Comparison of ENCODE assay signal across 39 cellular contexts in the genomic region with DNA sequence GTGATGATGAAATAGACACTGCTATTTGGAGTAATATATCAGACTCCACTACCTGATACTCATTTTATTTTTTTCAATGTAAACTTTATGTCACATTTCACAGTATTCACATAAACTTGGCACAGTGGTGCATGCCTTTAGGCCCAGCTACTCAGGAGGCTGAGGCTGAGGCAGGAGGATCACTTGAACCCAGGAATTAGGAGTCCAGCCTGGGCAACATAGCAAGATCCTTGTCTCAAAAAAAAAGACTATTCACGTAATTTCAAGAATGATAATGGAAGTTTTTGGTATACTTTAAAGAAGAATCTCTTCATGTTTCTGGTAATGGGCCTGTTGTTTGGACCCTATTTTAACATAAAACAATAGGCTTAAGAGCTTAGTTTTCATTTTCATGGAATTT.
"Had no signal": no experiment of that assay in that cellular context is flagged by ENCODE, and none has a peak within 500 bp of the region (broad histone marks: within the 10 kb centered on the region; RNA-seq: fewer than 3 reads in every experiment).

No MANE protein-coding gene starts in this region.

- H3K27me3 ChIP-seq: adrenal gland, ascending aorta, body of pancreas, brain microvascular endothelial cell, breast epithelium, cardiac muscle cell had no signal

- H3K27ac ChIP-seq: adrenal gland, ascending aorta, body of pancreas, brain microvascular endothelial cell, breast epithelium, cardiac muscle cell had no signal

- H3K4me3 Mint-ChIP-seq: activated naive CD4-positive, alpha-beta T cell treated with anti-CD3 and anti-CD28 coated beads for 36 hours; activated naive CD4-positive, alpha-beta T cell treated with anti-CD3 and anti-CD28 coated beads, Interleukin-2, amount 10 ng/mL, durations not matched to agents 7 days and 5 days; activated naive CD4-positive, alpha-beta T cell treated with anti-CD3 and anti-CD28 coated beads, Interleukin-2, amount 50 U/mL, for 24 hours; activated naive CD8-positive, alpha-beta T cell; activated naive CD8-positive, alpha-beta T cell treated with anti-CD3 and anti-CD28 coated beads for 36 hours; activated naive CD8-positive, alpha-beta T cell treated with anti-CD3 and anti-CD28 coated beads, Interleukin-2, amount 10 ng/mL, durations not matched to agents 7 days and 5 days; activated naive CD8-positive, alpha-beta T cell treated with anti-CD3 and anti-CD28 coated beads, Interleukin-2, amount 50 U/mL, for 24 hours; activated T-cell treated with anti-CD3 and anti-CD28 coated beads, Interleukin-2, amount 50 U/mL, for 24 hours; activated T-cell treated with anti-CD3 and anti-CD28 coated beads, Interleukin-2, amount 50 U/mL, for 4 hours; activated T-cell treated with anti-CD3 and anti-CD28 coated beads, Interleukin-2, amount 50 U/mL, for 72 hours; activated T-helper 1 cell treated with anti-CD3 and anti-CD28 coated beads, Interleukin-12 subunit alpha, Interleukin-12 subunit beta, Interleukin-2, Interleukin-4 antibody, amounts not matched to agents 30 ng/mL and 10 ng/mL and 1 ng/mL, durations not matched to agents 14 hours and 24 hours and 36 hours; activated T-helper 17 cell treated with anti-CD3 and anti-CD28 coated beads, Interleukin-2, amount 50 U/mL, for 72 hours; brain; central memory CD8-positive, alpha-beta T cell had no signal

- ATAC-seq: activated naive CD4-positive, alpha-beta T cell treated with anti-CD3 and anti-CD28 coated beads, Interleukin-2, amount 50 U/mL, for 72 hours; activated naive CD8-positive, alpha-beta T cell treated with anti-CD3 and anti-CD28 coated beads, Interleukin-2, amount 50 U/mL, for 24 hours; activated T-cell treated with anti-CD3 and anti-CD28 coated beads, Interleukin-2, amount 50 U/mL, for 4 hours; activated T-cell treated with anti-CD3 and anti-CD28 coated beads, Interleukin-2, amount 50 U/mL, for 72 hours; activated T-helper 17 cell treated with anti-CD3 and anti-CD28 coated beads, Interleukin-2, amount 50 U/mL, for 72 hours; body of pancreas had no signal

- H3K9me3 Mint-ChIP-seq: activated naive CD4-positive, alpha-beta T cell treated with anti-CD3 and anti-CD28 coated beads for 36 hours; activated naive CD4-positive, alpha-beta T cell treated with anti-CD3 and anti-CD28 coated beads, Interleukin-2, amount 10 ng/mL, durations not matched to agents 7 days and 5 days; activated naive CD4-positive, alpha-beta T cell treated with anti-CD3 and anti-CD28 coated beads, Interleukin-2, amount 50 U/mL, for 24 hours; activated naive CD4-positive, alpha-beta T cell treated with anti-CD3 and anti-CD28 coated beads, Interleukin-2, amount 50 U/mL, for 72 hours; activated naive CD8-positive, alpha-beta T cell treated with anti-CD3 and anti-CD28 coated beads for 36 hours; activated naive CD8-positive, alpha-beta T cell treated with anti-CD3 and anti-CD28 coated beads, Interleukin-2, amount 10 ng/mL, durations not matched to agents 7 days and 5 days; activated naive CD8-positive, alpha-beta T cell treated with anti-CD3 and anti-CD28 coated beads, Interleukin-2, amount 50 U/mL, for 24 hours; activated T-cell treated with anti-CD3 and anti-CD28 coated beads, Interleukin-2, amount 50 U/mL, for 24 hours; activated T-cell treated with anti-CD3 and anti-CD28 coated beads, Interleukin-2, amount 50 U/mL, for 4 hours; activated T-cell treated with anti-CD3 and anti-CD28 coated beads, Interleukin-2, amount 50 U/mL, for 72 hours; activated T-helper 1 cell treated with anti-CD3 and anti-CD28 coated beads, Interleukin-12 subunit alpha, Interleukin-12 subunit beta, Interleukin-2, Interleukin-4 antibody, amounts not matched to agents 30 ng/mL and 10 ng/mL and 1 ng/mL, durations not matched to agents 14 hours and 24 hours and 36 hours; activated T-helper 17 cell treated with anti-CD3 and anti-CD28 coated beads, Interleukin-2, amount 50 U/mL, for 72 hours; activated T-helper 2 cell treated with anti-CD3 and anti-CD28 coated beads, Interferon-gamma antibody, Interleukin-2, Interleukin-4, amounts not matched to agents 10 μg/mL and 5 μg/mL and 100 μg/mL, durations not matched to agents 14 hours and 24 hours and 36 hours; brain; central memory CD8-positive, alpha-beta T cell had no signal

- H3K4me1 Mint-ChIP-seq: activated naive CD4-positive, alpha-beta T cell treated with anti-CD3 and anti-CD28 coated beads, Interleukin-2, amount 10 ng/mL, durations not matched to agents 7 days and 5 days; activated naive CD4-positive, alpha-beta T cell treated with anti-CD3 and anti-CD28 coated beads, Interleukin-2, amount 50 U/mL, for 24 hours; activated naive CD8-positive, alpha-beta T cell treated with anti-CD3 and anti-CD28 coated beads for 36 hours; activated naive CD8-positive, alpha-beta T cell treated with anti-CD3 and anti-CD28 coated beads, Interleukin-2, amount 10 ng/mL, durations not matched to agents 7 days and 5 days; activated naive CD8-positive, alpha-beta T cell treated with anti-CD3 and anti-CD28 coated beads, Interleukin-2, amount 50 U/mL, for 24 hours; activated T-helper 17 cell treated with anti-CD3 and anti-CD28 coated beads, Interleukin-2, amount 50 U/mL, for 72 hours; brain; central memory CD8-positive, alpha-beta T cell had no signal

- H3K27ac Mint-ChIP-seq: activated naive CD4-positive, alpha-beta T cell treated with anti-CD3 and anti-CD28 coated beads for 36 hours; activated naive CD4-positive, alpha-beta T cell treated with anti-CD3 and anti-CD28 coated beads, Interleukin-2, amount 10 ng/mL, durations not matched to agents 7 days and 5 days; activated naive CD4-positive, alpha-beta T cell treated with anti-CD3 and anti-CD28 coated beads, Interleukin-2, amount 50 U/mL, for 24 hours; activated naive CD4-positive, alpha-beta T cell treated with anti-CD3 and anti-CD28 coated beads, Interleukin-2, amount 50 U/mL, for 72 hours; activated naive CD8-positive, alpha-beta T cell; activated naive CD8-positive, alpha-beta T cell treated with anti-CD3 and anti-CD28 coated beads for 36 hours; activated naive CD8-positive, alpha-beta T cell treated with anti-CD3 and anti-CD28 coated beads, Interleukin-2, amount 10 ng/mL, durations not matched to agents 7 days and 5 days; activated naive CD8-positive, alpha-beta T cell treated with anti-CD3 and anti-CD28 coated beads, Interleukin-2, amount 50 U/mL, for 24 hours; activated T-cell treated with anti-CD3 and anti-CD28 coated beads, Interleukin-2, amount 50 U/mL, for 24 hours; activated T-cell treated with anti-CD3 and anti-CD28 coated beads, Interleukin-2, amount 50 U/mL, for 72 hours; activated T-helper 1 cell treated with anti-CD3 and anti-CD28 coated beads, Interleukin-12 subunit alpha, Interleukin-12 subunit beta, Interleukin-2, Interleukin-4 antibody, amounts not matched to agents 30 ng/mL and 10 ng/mL and 1 ng/mL, durations not matched to agents 14 hours and 24 hours and 36 hours; activated T-helper 17 cell treated with anti-CD3 and anti-CD28 coated beads, Interleukin-2, amount 50 U/mL, for 72 hours; activated T-helper 2 cell treated with anti-CD3 and anti-CD28 coated beads, Interferon-gamma antibody, Interleukin-2, Interleukin-4, amounts not matched to agents 10 μg/mL and 5 μg/mL and 100 μg/mL, durations not matched to agents 14 hours and 24 hours and 36 hours; brain had no signal

- H3K27me3 Mint-ChIP-seq: activated naive CD4-positive, alpha-beta T cell treated with anti-CD3 and anti-CD28 coated beads, Interleukin-2, amount 10 ng/mL, durations not matched to agents 7 days and 5 days; activated naive CD4-positive, alpha-beta T cell treated with anti-CD3 and anti-CD28 coated beads, Interleukin-2, amount 50 U/mL, for 24 hours; activated naive CD8-positive, alpha-beta T cell; activated naive CD8-positive, alpha-beta T cell treated with anti-CD3 and anti-CD28 coated beads for 36 hours; activated naive CD8-positive, alpha-beta T cell treated with anti-CD3 and anti-CD28 coated beads, Interleukin-2, amount 10 ng/mL, durations not matched to agents 7 days and 5 days; activated naive CD8-positive, alpha-beta T cell treated with anti-CD3 and anti-CD28 coated beads, Interleukin-2, amount 50 U/mL, for 24 hours; activated T-cell treated with anti-CD3 and anti-CD28 coated beads, Interleukin-2, amount 50 U/mL, for 24 hours; activated T-helper 17 cell treated with anti-CD3 and anti-CD28 coated beads, Interleukin-2, amount 50 U/mL, for 72 hours; brain; central memory CD8-positive, alpha-beta T cell had no signal

- H3K9me3 ChIP-seq: adrenal gland, ascending aorta, body of pancreas, breast epithelium had no signal

- H3K36me3 ChIP-seq: breast epithelium had no signal

- H3K4me3 ChIP-seq: adrenal gland, ascending aorta, body of pancreas, breast epithelium, cardiac muscle cell had no signal

- H3K4me1 ChIP-seq: adrenal gland, ascending aorta, body of pancreas, breast epithelium had no signal

- DNase-seq: activated effector memory CD4-positive, alpha-beta T cell treated with anti-CD3 and anti-CD28 coated beads, Interleukin-2, amount 50 U/mL, for 16 hours; activated effector memory CD4-positive, alpha-beta T cell treated with Interleukin-2 at 50 U/mL for 16 hours; activated gamma-delta T cell; activated gamma-delta T cell treated with Interleukin-2 at 50 U/mL for 16 hours; activated naive CD4-positive, alpha-beta T cell; activated naive CD4-positive, alpha-beta T cell treated with anti-CD3 and anti-CD28 coated beads for 36 hours; activated naive CD4-positive, alpha-beta T cell treated with anti-CD3 and anti-CD28 coated beads, Interleukin-2, amount 10 ng/mL, durations not matched to agents 7 days and 5 days; activated naive CD4-positive, alpha-beta T cell treated with anti-CD3 and anti-CD28 coated beads, Interleukin-2, amount 50 U/mL, for 16 hours; activated naive CD4-positive, alpha-beta T cell treated with Interleukin-2 at 50 U/mL for 16 hours; activated naive CD8-positive, alpha-beta T cell treated with anti-CD3 and anti-CD28 coated beads for 36 hours; activated naive CD8-positive, alpha-beta T cell treated with anti-CD3 and anti-CD28 coated beads, Interleukin-2, amount 10 ng/mL, durations not matched to agents 7 days and 5 days; activated naive CD8-positive, alpha-beta T cell treated with anti-CD3 and anti-CD28 coated beads, Interleukin-2, amount 50 U/mL, for 24 hours; activated T-cell treated with anti-CD3 and anti-CD28 coated beads, Interleukin-2, amount 50 U/mL, for 24 hours; activated T-cell treated with anti-CD3 and anti-CD28 coated beads, Interleukin-2, amount 50 U/mL, for 4 hours; activated T-cell treated with anti-CD3 and anti-CD28 coated beads, Interleukin-2, amount 50 U/mL, for 48 hours; activated T-cell treated with anti-CD3 and anti-CD28 coated beads, Interleukin-2, amount 50 U/mL, for 72 hours; adrenal gland; amniotic stem cell; amygdala; anterior cingulate cortex; aorta; body of pancreas; brain microvascular endothelial cell; caudate nucleus; central memory CD4-positive, alpha-beta T cell; cerebellar nuclear complex had no signal

- FAIRE-seq: astrocyte, bronchial epithelial cell had no signal
